ENCODE assay signal across 28 cellular contexts in genomic region chr12:42730286-42730685, GRCh38.
DNase-seq lines count a peak whose midpoint lies in the region; ATAC-seq, FAIRE-seq and TF ChIP-seq lines count a peak whose summit lies in the region.
"Had no signal": no experiment of that assay in that cellular context is flagged by ENCODE, and none has a peak within 500 bp of the region (broad histone marks: within the 10 kb centered on the region; RNA-seq: fewer than 3 reads in every experiment).

No MANE protein-coding gene starts in this region.

- no peak overlapping the region for H3K27ac ChIP-seq in breast epithelium
- peak overlapping the region; percentile 36 for H3K27ac ChIP-seq in VCaP
- H3K27ac ChIP-seq in foreskin keratinocyte, result no peak overlapping the region
- no peak overlapping the region for H3K27ac ChIP-seq in pancreas
- H3K27ac ChIP-seq: heart right ventricle, right lobe of liver, uterus had no signal

- POLR2A ChIA-PET in MCF 10A (lab: Yijun Ruan, JAX), result interaction anchor here (0.7 to 1.1 kb wide), 2 partner anchors 33 to 1075 kb away, joined by 3 read pairs; no protein-coding TSS in a partner anchor

- no peak for TF ChIP-seq CTCF in MCF 10A (IDR thresholded peaks at IDR 0.05; ENCODE audit: unreplicated experiment)
- TF ChIP-seq CTCF in breast epithelium (IDR thresholded peaks at IDR 0.05), result no peak
- TF ChIP-seq CTCF in VCaP (conservative IDR thresholded peaks at IDR 0.05), result no peak
- no peak for TF ChIP-seq CTCF in foreskin keratinocyte (conservative IDR thresholded peaks at IDR 0.05)
- no peak for TF ChIP-seq CTCF in type B pancreatic cell (conservative IDR thresholded peaks at IDR 0.05)
- no peak for TF ChIP-seq CTCF in pancreas (IDR thresholded peaks at IDR 0.05)

- no peak overlapping the region for H3K4me3 ChIP-seq in breast epithelium
- no peak overlapping the region for H3K4me3 ChIP-seq in pancreas
- H3K4me3 ChIP-seq: heart right ventricle, right lobe of liver, uterus had no signal

- DNase-seq in MCF 10A (ENCODE audit: unreplicated experiment) (peak; percentile 48), breast epithelium (ENCODE audit: low spot score in 2 of 2) (no peak), foreskin keratinocyte (peak; percentile 45 to 81), type B pancreatic cell (ENCODE audit: extremely low spot score, unreplicated experiment) (no peak), pancreas (no peak), epidermal melanocyte (ENCODE audit: insufficient read length, low spot score) (no peak)
- no peak for DNase-seq in activated CD4-positive, CD25-positive, alpha-beta regulatory T cell (lab: John Stamatoyannopoulos, UW)
- DNase-seq: 8988T; activated CD4-positive, alpha-beta T cell treated with anti-CD3 and anti-CD28 coated beads for 4 hours; activated gamma-delta T cell; activated naive CD8-positive, alpha-beta T cell treated with anti-CD3 and anti-CD28 coated beads, Interleukin-2, amount 10 ng/mL, durations not matched to agents 7 days and 5 days; activated T-cell treated with anti-CD3 and anti-CD28 coated beads, Interleukin-2, amount 50 U/mL, for 24 hours; CD4-positive, CD25-positive, alpha-beta regulatory T cell; effector CD4-positive, alpha-beta T cell; heart right ventricle; NCI-H1105; NCI-H1930; NCI-H69; right lobe of liver; stimulated activated CD4-positive, alpha-beta T cell treated with anti-CD3 and anti-CD28 coated beads, Interleukin-15, amount 100 ng/mL, for 24 hours; stimulated activated naive B cell treated with anti-CD40 and anti-IgM and Interleukin-4, amounts not matched to agents 10 μg/mL and 1 μg/mL and 100 μg/mL, for 72 hours; uterus had no signal

- TF ChIP-seq POLR2A in breast epithelium (IDR thresholded peaks at IDR 0.05), result no peak

- no TSS peak for BruUV-seq in MCF 10A (replicated peaks; lab: Mats Ljungman, UMichigan)

- peaks cover 19% of the 10 kb centered on the region for H3K4me1 Mint-ChIP-seq in MCF 10A (ENCODE audit: insufficient read depth, unreplicated experiment)
- peaks cover 12% of the 10 kb centered on the region for H3K4me1 Mint-ChIP-seq in type B pancreatic cell (ENCODE audit: unreplicated experiment)
- H3K4me1 Mint-ChIP-seq: activated naive CD8-positive, alpha-beta T cell treated with anti-CD3 and anti-CD28 coated beads, Interleukin-2, amount 10 ng/mL, durations not matched to agents 7 days and 5 days; CD4-positive, CD25-positive, alpha-beta regulatory T cell; IgD-negative memory B cell; neural crest cell; stimulated activated naive B cell treated with anti-CD40 and anti-IgM and Interleukin-4, amounts not matched to agents 10 μg/mL and 1 μg/mL and 100 μg/mL, for 72 hours had no signal

- peaks cover 4% of the 10 kb centered on the region for H3K36me3 Mint-ChIP-seq in MCF 10A (ENCODE audit: insufficient read depth, unreplicated experiment)
- H3K36me3 Mint-ChIP-seq in type B pancreatic cell, result no peaks in the 10 kb centered on the region
- H3K36me3 Mint-ChIP-seq: activated naive CD8-positive, alpha-beta T cell treated with anti-CD3 and anti-CD28 coated beads, Interleukin-2, amount 10 ng/mL, durations not matched to agents 7 days and 5 days; brain; CD4-positive, CD25-positive, alpha-beta regulatory T cell; IgD-negative memory B cell; stimulated activated naive B cell treated with anti-CD40 and anti-IgM and Interleukin-4, amounts not matched to agents 10 μg/mL and 1 μg/mL and 100 μg/mL, for 72 hours had no signal

- no peaks in the 10 kb centered on the region for H3K9me3 Mint-ChIP-seq in MCF 10A (ENCODE audit: unreplicated experiment)
- H3K9me3 Mint-ChIP-seq in type B pancreatic cell, result peaks cover 10% of the 10 kb centered on the region
- H3K9me3 Mint-ChIP-seq: activated naive CD8-positive, alpha-beta T cell treated with anti-CD3 and anti-CD28 coated beads, Interleukin-2, amount 10 ng/mL, durations not matched to agents 7 days and 5 days; activated T-cell treated with anti-CD3 and anti-CD28 coated beads, Interleukin-2, amount 50 U/mL, for 24 hours; stimulated activated naive B cell treated with anti-CD40 and anti-IgM and Interleukin-4, amounts not matched to agents 10 μg/mL and 1 μg/mL and 100 μg/mL, for 72 hours had no signal

- CTCF ChIA-PET in MCF 10A (lab: Yijun Ruan, JAX), result interaction anchor here (0.5 to 1.5 kb wide), 4 partner anchors 11 to 552 kb away, joined by 3 to 4 read pairs (median 4); no protein-coding TSS in a partner anchor

- ATAC-seq in foreskin keratinocyte, result no peak
- ATAC-seq in pancreas, result no peak
- ATAC-seq: right lobe of liver; stimulated activated naive B cell treated with anti-CD40 and anti-IgM and Interleukin-4, amounts not matched to agents 10 μg/mL and 1 μg/mL and 100 μg/mL, for 72 hours had no signal

- FAIRE-seq in pancreas (lab: Jason Lieb, UNC), result no peak
- FAIRE-seq: H1 had no signal

- intact Hi-C loops in MCF 10A (cut with micrococcal nuclease) (no loop called here), breast epithelium (cut with DNase I; ENCODE audit: low total_unique reads) (no loop called here), pancreas (cut with DNase I) (no loop called here)

- peaks cover 3 to 5% of the 10 kb centered on the region in 2 donors for H3K9me3 ChIP-seq in breast epithelium
- H3K9me3 ChIP-seq in pancreas, result no peaks in the 10 kb centered on the region
- H3K9me3 ChIP-seq: right lobe of liver, uterus had no signal

- no peaks in the 10 kb centered on the region for H3K27me3 ChIP-seq in breast epithelium
- no peaks in the 10 kb centered on the region for H3K27me3 ChIP-seq in foreskin keratinocyte
- no peaks in the 10 kb centered on the region for H3K27me3 ChIP-seq in pancreas
- H3K27me3 ChIP-seq: heart right ventricle, right lobe of liver, uterus had no signal

- WGBS in pancreas, 2 donors, result 64 to 69% methylated on average over 4 of the region's 4 CpGs

- H3K27ac Mint-ChIP-seq in MCF 10A (ENCODE audit: low read depth, unreplicated experiment), result no peak overlapping the region
- H3K27ac Mint-ChIP-seq in type B pancreatic cell, result peak overlapping the region; percentile 83
- H3K27ac Mint-ChIP-seq: activated naive CD8-positive, alpha-beta T cell treated with anti-CD3 and anti-CD28 coated beads, Interleukin-2, amount 10 ng/mL, durations not matched to agents 7 days and 5 days; activated T-cell treated with anti-CD3 and anti-CD28 coated beads, Interleukin-2, amount 50 U/mL, for 24 hours; brain; CD4-positive, CD25-positive, alpha-beta regulatory T cell; IgD-negative memory B cell; stimulated activated naive B cell treated with anti-CD40 and anti-IgM and Interleukin-4, amounts not matched to agents 10 μg/mL and 1 μg/mL and 100 μg/mL, for 72 hours; T-helper 2 cell treated with Interferon-gamma antibody and Interleukin-4, amounts not matched to agents 5 μg/mL and 100 μg/mL, for 36 hours had no signal

- no peaks in the 10 kb centered on the region for H3K36me3 ChIP-seq in breast epithelium
- no peaks in the 10 kb centered on the region for H3K36me3 ChIP-seq in pancreas
- H3K36me3 ChIP-seq: heart right ventricle, right lobe of liver, uterus had no signal

- H3K4me1 ChIP-seq in breast epithelium, result no peaks in the 10 kb centered on the region
- no peaks in the 10 kb centered on the region for H3K4me1 ChIP-seq in foreskin keratinocyte
- H3K4me1 ChIP-seq in pancreas, result no peaks in the 10 kb centered on the region
- H3K4me1 ChIP-seq: right lobe of liver, uterus had no signal

- H3K4me3 Mint-ChIP-seq in MCF 10A (ENCODE audit: unreplicated experiment) (no peak overlapping the region), type B pancreatic cell (peak overlapping the region; percentile 33)
- H3K4me3 Mint-ChIP-seq: activated naive CD8-positive, alpha-beta T cell treated with anti-CD3 and anti-CD28 coated beads, Interleukin-2, amount 10 ng/mL, durations not matched to agents 7 days and 5 days; activated T-cell treated with anti-CD3 and anti-CD28 coated beads, Interleukin-2, amount 50 U/mL, for 24 hours; brain; CD4-positive, CD25-positive, alpha-beta regulatory T cell; IgD-negative memory B cell; neural crest cell; stimulated activated naive B cell treated with anti-CD40 and anti-IgM and Interleukin-4, amounts not matched to agents 10 μg/mL and 1 μg/mL and 100 μg/mL, for 72 hours; T-helper 2 cell treated with Interferon-gamma antibody and Interleukin-4, amounts not matched to agents 5 μg/mL and 100 μg/mL, for 36 hours had no signal

- H3K27me3 Mint-ChIP-seq in MCF 10A (ENCODE audit: insufficient read depth, unreplicated experiment), result no peaks in the 10 kb centered on the region
- H3K27me3 Mint-ChIP-seq in type B pancreatic cell, result no peaks in the 10 kb centered on the region
- H3K27me3 Mint-ChIP-seq: activated naive CD8-positive, alpha-beta T cell treated with anti-CD3 and anti-CD28 coated beads, Interleukin-2, amount 10 ng/mL, durations not matched to agents 7 days and 5 days; activated T-cell treated with anti-CD3 and anti-CD28 coated beads, Interleukin-2, amount 50 U/mL, for 24 hours; brain; CD4-positive, CD25-positive, alpha-beta regulatory T cell; IgD-negative memory B cell; stimulated activated naive B cell treated with anti-CD40 and anti-IgM and Interleukin-4, amounts not matched to agents 10 μg/mL and 1 μg/mL and 100 μg/mL, for 72 hours had no signal

Comparison
In these comparisons a context has a peak if more than half of its experiments do, and no peak if none do; other contexts are left out.
1. DNase-seq: peak in MCF 10A (single experiment) and foreskin keratinocyte (2 of 2); none in breast epithelium (0 of 2), type B pancreatic cell (single experiment), activated CD4-positive, CD25-positive, alpha-beta regulatory T cell (0 of 4), pancreas (0 of 6) and epidermal melanocyte (single experiment).